Comparison of ENCODE assay signal across 19 cellular contexts in genomic region chr13:113358653-113359052, GRCh38.
"Had no signal": no experiment of that assay in that cellular context is flagged by ENCODE, and none has a peak within 500 bp of the region (broad histone marks: within the 10 kb centered on the region; RNA-seq: fewer than 3 reads in every experiment).

No MANE protein-coding gene starts in this region.

- H3K27ac Mint-ChIP-seq: immature natural killer cell; naive thymus-derived CD4-positive, alpha-beta T cell had no signal

- H3K4me1 ChIP-seq: uterus had no signal

- ATAC-seq: esophagus mucosa; heart right ventricle; left cardiac atrium; naive thymus-derived CD4-positive, alpha-beta T cell; right cardiac atrium had no signal

- H3K9me3 ChIP-seq: heart right ventricle, left ventricle myocardium inferior, neutrophil, suprapubic skin, thyroid gland, upper lobe of left lung, uterus had no signal

- H3K27ac ChIP-seq: heart right ventricle, left ventricle myocardium inferior, neutrophil, suprapubic skin, thyroid gland, upper lobe of left lung, uterus had no signal

- H3K4me2 ChIP-seq: smooth muscle cell had no signal

- H3K4me3 ChIP-seq: heart right ventricle, left ventricle myocardium inferior, lung, smooth muscle cell, suprapubic skin, thyroid gland, upper lobe of left lung, uterus had no signal

- H3K27me3 ChIP-seq: thyroid gland, uterus had no signal

- H3K9me3 Mint-ChIP-seq: immature natural killer cell; naive thymus-derived CD4-positive, alpha-beta T cell had no signal

- DNase-seq: cortex of kidney; effector memory CD4-positive, alpha-beta T cell; heart right ventricle; immature natural killer cell; left cardiac atrium; left ventricle myocardium inferior; mesenchymal stem cell; naive thymus-derived CD4-positive, alpha-beta T cell; right cardiac atrium; stimulated activated CD4-positive, alpha-beta T cell treated with anti-CD3 and anti-CD28 coated beads, Interleukin-2, amount 100 ng/mL, for 48 hours; stimulated activated naive CD4-positive, alpha-beta T cell treated with Interleukin-2 at 50 U/mL for 16 hours; thyroid gland; upper lobe of left lung; uterus had no signal

- H3K36me3 ChIP-seq: heart right ventricle, left ventricle myocardium inferior, neutrophil, thyroid gland, uterus had no signal

- H3K4me3 Mint-ChIP-seq: immature natural killer cell; naive thymus-derived CD4-positive, alpha-beta T cell had no signal

- H3K36me3 Mint-ChIP-seq: immature natural killer cell; naive thymus-derived CD4-positive, alpha-beta T cell had no signal
